ENCODE assay signal across 10 cellular contexts in the genomic region with DNA sequence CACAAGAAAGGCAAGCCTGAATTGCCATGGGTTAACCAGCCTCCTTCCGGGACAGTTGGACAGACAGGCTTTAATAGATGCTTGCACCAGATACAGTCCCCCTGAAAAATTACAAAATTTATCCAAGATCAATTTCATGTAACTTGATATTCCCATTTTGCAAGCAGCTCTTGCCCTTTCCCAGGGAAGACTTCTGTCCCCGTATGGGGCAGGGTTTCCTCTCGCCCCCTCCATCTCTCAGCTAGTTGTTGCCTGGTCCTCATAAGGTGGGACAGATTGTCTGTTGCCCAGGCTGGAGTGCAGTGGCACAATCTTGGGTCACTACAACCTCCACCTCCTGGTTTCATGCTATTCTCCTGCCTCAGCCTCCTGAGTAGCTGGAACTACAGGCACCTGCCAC.
DNase-seq lines count a peak whose midpoint lies in the region; ATAC-seq, FAIRE-seq and TF ChIP-seq lines count a peak whose summit lies in the region.
"Had no signal": no experiment of that assay in that cellular context is flagged by ENCODE, and none has a peak within 500 bp of the region (broad histone marks: within the 10 kb centered on the region; RNA-seq: fewer than 3 reads in every experiment).

No MANE protein-coding gene starts in this region.

- H3K27ac ChIP-seq in A549: peak overlapping the region; percentile 74 to 93
- no peak overlapping the region for H3K27ac ChIP-seq in WERI-Rb-1

- POLR2A ChIA-PET in A549 (lab: Yijun Ruan, JAX): interaction anchor here (0.6 to 1.1 kb wide), 3 partner anchors 63 to 1278 kb away, joined by 3 to 10 read pairs (median 6); a partner anchor contains a TSS

- H3K9me3 ChIP-seq in A549 (no peaks in the 10 kb centered on the region), T-helper 17 cell (ENCODE audit: control insufficient read depth, low read length, poor library complexity, severe bottlenecking) (no peaks in the 10 kb centered on the region), WERI-Rb-1 (ENCODE audit: severe bottlenecking) (no peaks in the 10 kb centered on the region)

- H3K36me3 ChIP-seq in WERI-Rb-1: no peaks in the 10 kb centered on the region; the same call in 1 of the 2 replicates

- 29% methylated on average over 3 of the region's 3 CpGs for WGBS in A549 (ENCODE audit: missing lambda C conversion rate)

- peak overlapping the region; percentile 39 for H3K4me3 Mint-ChIP-seq in T-helper 17 cell

- peak overlapping the region; percentile 69 for H3K4me2 ChIP-seq in A549

- CTCF ChIA-PET in A549 (lab: Yijun Ruan, JAX): interaction anchor here (0.8 to 2.1 kb wide), 13 partner anchors 11 to 195 kb away, joined by 3 to 6 read pairs (median 4); no protein-coding TSS in a partner anchor

- no peak for DNase-seq in A549 (ENCODE audit: low read depth in 1 of 2, low spot score in 1 of 2)
- peak; percentile 8 for DNase-seq in EL
- no peak for DNase-seq in T-helper 17 cell
- peak; percentile 11 for DNase-seq in iris pigment epithelial cell (ENCODE audit: low read depth)
- no peak for DNase-seq in cerebellar nuclear complex (lab: John Stamatoyannopoulos, UW)
- DNase-seq in NCI-H82 treated with DMSO at 0.1 percent for 48 hours (lab: John Stamatoyannopoulos, UW; ENCODE audit: unreplicated experiment): no peak
- no peak for DNase-seq in WERI-Rb-1
- DNase-seq: DMS79, NCI-H1694 had no signal

- TF ChIP-seq RAD21 in A549 (conservative IDR thresholded peaks at IDR 0.05 in 1 of 2, IDR thresholded peaks at IDR 0.05 in 1 of 2): no peak

- no peak for TF ChIP-seq EP300 in A549 (IDR thresholded peaks at IDR 0.05)

- H3K27me3 Mint-ChIP-seq in T-helper 17 cell: no peaks in the 10 kb centered on the region

- H3K4me3 ChIP-seq in A549: no peak overlapping the region
- no peak overlapping the region for H3K4me3 ChIP-seq in WERI-Rb-1 (ENCODE audit: low read depth, low read length)

- H3K27ac Mint-ChIP-seq in T-helper 17 cell: peak overlapping the region; percentile 95

- H3K4me1 Mint-ChIP-seq in T-helper 17 cell: peaks cover 30% of the 10 kb centered on the region

- peaks cover 2% of the 10 kb centered on the region for H3K36me3 Mint-ChIP-seq in T-helper 17 cell (ENCODE audit: low read depth)

- no peak for TF ChIP-seq POLR2A in A549 (IDR thresholded peaks at IDR 0.05; ENCODE audit: low read length)

- no peaks in the 10 kb centered on the region for H3K27me3 ChIP-seq in WERI-Rb-1 (ENCODE audit: insufficient read depth, low read depth, severe bottlenecking)

- ATAC-seq in A549: peak in 1 of 2 experiments; percentile 32; a peak in 3 of 6 replicates
- ATAC-seq in T-helper 17 cell: no peak
- ATAC-seq in HG03342 (IDR thresholded peaks at IDR 0.05; ENCODE audit: unreplicated experiment): no peak

- no peak for TF ChIP-seq CTCF in A549 (IDR thresholded peaks at IDR 0.05)
- no peak for TF ChIP-seq CTCF in WERI-Rb-1 (IDR thresholded peaks at IDR 0.05; ENCODE audit: low read depth, low read length)

- peaks cover 36% of the 10 kb centered on the region for H3K4me1 ChIP-seq in A549

- FAIRE-seq in A549 (lab: Jason Lieb, UNC): no peak

TF ChIP-seq in A549, 52 proteins besides CTCF, POLR2A, EP300 and RAD21:
- TF ChIP-seq SREBF2 (IDR thresholded peaks at IDR 0.05): no peak
- TF ChIP-seq CHD4 (IDR thresholded peaks at IDR 0.05; ENCODE audit: borderline replicate concordance): peak; percentile 33; the same call in 1 of the 2 replicates

Comparison
In these comparisons a context has a peak if more than half of its experiments do, and no peak if none do; other contexts are left out.
1. DNase-seq: peak in EL (single experiment) and iris pigment epithelial cell (single experiment); none in A549 (0 of 2), T-helper 17 cell (0 of 3), cerebellar nuclear complex (0 of 2), NCI-H82 treated with DMSO at 0.1 percent for 48 hours (single experiment) and WERI-Rb-1 (single experiment).